Comparison of ENCODE assay signal across 23 cellular contexts in the genomic region with DNA sequence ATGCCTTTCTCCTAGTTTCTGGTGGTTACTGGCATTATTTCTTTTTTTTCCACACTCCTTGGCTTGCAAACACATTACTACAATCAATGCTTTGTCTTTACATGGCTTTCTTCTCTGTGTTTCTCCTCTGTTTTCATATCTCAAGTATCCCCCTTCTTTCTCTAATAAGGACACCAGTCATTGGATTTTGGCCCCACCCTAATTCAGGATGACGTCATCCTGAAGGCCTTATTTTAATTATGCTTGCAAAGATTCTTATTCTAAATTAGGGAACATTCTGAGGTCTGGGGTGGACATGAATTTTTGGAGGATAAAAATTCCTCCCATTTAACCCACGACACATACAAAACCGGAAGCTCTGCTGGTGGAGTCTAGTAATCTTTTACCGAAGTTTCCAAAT.
DNase-seq lines count a peak whose midpoint lies in the region; ATAC-seq, FAIRE-seq and TF ChIP-seq lines count a peak whose summit lies in the region.
"Had no signal": no experiment of that assay in that cellular context is flagged by ENCODE, and none has a peak within 500 bp of the region (broad histone marks: within the 10 kb centered on the region; RNA-seq: fewer than 3 reads in every experiment).

No MANE protein-coding gene starts in this region.

- H4K20me1 ChIP-seq in HepG2 (ENCODE audit: insufficient read depth, low read length) (no peaks in the 10 kb centered on the region), K562 (replicated peaks; ENCODE audit: control insufficient read depth, insufficient read depth, low read length) (no peaks in the 10 kb centered on the region), hepatocyte (ENCODE audit: insufficient read depth, poor library complexity, severe bottlenecking) (no peaks in the 10 kb centered on the region)
- H4K20me1 ChIP-seq: BLaER1 treated with 17β-estradiol and CSF1 and Interleukin-3, amounts not matched to agents 10 nM and 100 nM had no signal

- POLR2A ChIA-PET in HepG2 (lab: Yijun Ruan, JAX) (no interaction called here), K562 (lab: Yijun Ruan, JAX) (no interaction called here)

- H3K9me3 ChIP-seq in HepG2 (ENCODE audit: low read length): peaks cover 91% of the 10 kb centered on the region
- H3K9me3 ChIP-seq in right lobe of liver: no peaks in the 10 kb centered on the region
- no peaks in the 10 kb centered on the region for H3K9me3 ChIP-seq in K562 (replicated peaks; ENCODE audit: control insufficient read depth, insufficient read depth, low read depth, low read length)
- H3K9me3 ChIP-seq in hepatocyte (ENCODE audit: low read depth): no peaks in the 10 kb centered on the region
- H3K9me3 ChIP-seq: BLaER1 treated with 17β-estradiol and CSF1 and Interleukin-3, amounts not matched to agents 10 nM and 100 nM had no signal

- TF ChIP-seq EP300 in HepG2 (IDR thresholded peaks at IDR 0.05; ENCODE audit: low read depth in 2 of 2, low read length in 2 of 2) (no peak), HepG2 (CRISPR knock-in tag; IDR thresholded peaks at IDR 0.05; ENCODE audit: borderline replicate concordance) (no peak), K562 (IDR thresholded peaks at IDR 0.05; ENCODE audit: low read length) (no peak)

- in situ Hi-C loops in HepG2 (cut with HindIII; ENCODE audit: extremely low pct_ligation_motif_present, low pct_unique_long_range_greater_than_20kb): no loop called here
- in situ Hi-C loops in SK-MEL-5 (cut with HindIII; ENCODE audit: low pct_unique_long_range_greater_than_20kb, low sequenced_read_pairs): no loop called here
- in situ Hi-C loops in K562 (cut with MboI): no loop called here

- BruUV-seq in HepG2 (replicated peaks; lab: Mats Ljungman, UMichigan) (no TSS peak), K562 (replicated peaks; lab: Mats Ljungman, UMichigan) (no TSS peak)

- no peaks in the 10 kb centered on the region for H3K9me1 ChIP-seq in K562 (ENCODE audit: control insufficient read depth, insufficient read depth, low read length)

- H3K79me2 ChIP-seq in HepG2 (ENCODE audit: insufficient read depth, low read length): no peaks in the 10 kb centered on the region
- H3K79me2 ChIP-seq in K562 (ENCODE audit: control insufficient read depth, insufficient read depth, low read length): no peaks in the 10 kb centered on the region
- H3K79me2 ChIP-seq in hepatocyte: no peaks in the 10 kb centered on the region

- intact Hi-C loops in HepG2 (cut with micrococcal nuclease; ENCODE audit: unreplicated experiment) (no loop called here), right lobe of liver (cut with DNase I) (no loop called here), K562 (cut with micrococcal nuclease) (no loop called here)

- WGBS in HepG2 (ENCODE audit: low lambda C conversion rate): 18% methylated on average over 4 of the region's 4 CpGs
- WGBS in right lobe of liver (ENCODE audit: insufficient coverage, low coverage, low lambda C conversion rate, missing lambda C conversion rate): 68% methylated on average over 4 of the region's 4 CpGs
- WGBS in K562 (ENCODE audit: insufficient coverage, low coverage, missing lambda C conversion rate): 1% methylated on average over 4 of the region's 4 CpGs
- WGBS in hepatocyte (ENCODE audit: low lambda C conversion rate, missing lambda C conversion rate): 93% methylated on average over 4 of the region's 4 CpGs

- CTCF ChIA-PET in HepG2 (lab: Yijun Ruan, JAX; ENCODE audit: low intra/inter-chr PET ratio, low total read pairs) (no interaction called here), K562 (lab: Yijun Ruan, JAX; ENCODE audit: low intra/inter-chr PET ratio) (no interaction called here)

- no peak overlapping the region for H3K4me2 ChIP-seq in HepG2 (ENCODE audit: low read depth, low read length)
- no peak overlapping the region for H3K4me2 ChIP-seq in K562 (ENCODE audit: insufficient read depth, low read length)
- no peak overlapping the region for H3K4me2 ChIP-seq in hepatocyte
- H3K4me2 ChIP-seq: BLaER1 treated with 17β-estradiol and CSF1 and Interleukin-3, amounts not matched to agents 10 nM and 100 nM had no signal

- H3K4me3 ChIP-seq in HepG2 (replicated peaks in 1 of 3; ENCODE audit: insufficient read depth in 1 of 3, low read depth in 2 of 3, low read length in 3 of 3) (no peak overlapping the region), right lobe of liver (no peak overlapping the region), K562 (no peak overlapping the region), hepatocyte (no peak overlapping the region)
- H3K4me3 ChIP-seq: BLaER1 treated with 17β-estradiol and CSF1 and Interleukin-3, amounts not matched to agents 10 nM and 100 nM had no signal

- TF ChIP-seq RAD21 in HepG2 (CRISPR knock-in tag; IDR thresholded peaks at IDR 0.05) (no peak), K562 (CRISPR knock-in tag; conservative IDR thresholded peaks at IDR 0.05 in 1 of 2, IDR thresholded peaks at IDR 0.05 in 1 of 2) (no peak)

- TF ChIP-seq POLR2A in HepG2 (IDR thresholded peaks at IDR 0.05; ENCODE audit: insufficient read depth in 1 of 2, low read depth in 2 of 2, low read length in 2 of 2): no peak
- TF ChIP-seq POLR2A in right lobe of liver (IDR thresholded peaks at IDR 0.05): no peak
- no peak for TF ChIP-seq POLR2A in K562 (conservative IDR thresholded peaks at IDR 0.05)

- no peaks in the 10 kb centered on the region for H3K9me2 ChIP-seq in hepatocyte (replicated peaks; ENCODE audit: insufficient read depth)

- H3K36me3 ChIP-seq in HepG2 (replicated peaks in 1 of 2; ENCODE audit: control insufficient read depth in 1 of 2, insufficient read depth in 2 of 2, low read length in 2 of 2) (no peaks in the 10 kb centered on the region), right lobe of liver (no peaks in the 10 kb centered on the region), K562 (ENCODE audit: control insufficient read depth, insufficient read depth, low read length) (no peaks in the 10 kb centered on the region), hepatocyte (replicated peaks; ENCODE audit: insufficient read depth, low read depth) (no peaks in the 10 kb centered on the region)
- H3K36me3 ChIP-seq: BLaER1 treated with 17β-estradiol and CSF1 and Interleukin-3, amounts not matched to agents 10 nM and 100 nM had no signal

- H3K27me3 ChIP-seq in HepG2 (ENCODE audit: control insufficient read depth in 1 of 2, insufficient read depth in 2 of 2, low read length in 2 of 2) (no peaks in the 10 kb centered on the region; a peak in 1 of 5 replicates), right lobe of liver (no peaks in the 10 kb centered on the region), K562 (ENCODE audit: control insufficient read depth in 2 of 2, insufficient read depth in 2 of 2, low read length in 2 of 2) (no peaks in the 10 kb centered on the region), hepatocyte (no peaks in the 10 kb centered on the region)
- H3K27me3 ChIP-seq: BLaER1 treated with 17β-estradiol and CSF1 and Interleukin-3, amounts not matched to agents 10 nM and 100 nM had no signal

- H3K27ac ChIP-seq in HepG2 (ENCODE audit: extremely low read length, insufficient read depth, low read length): no peak overlapping the region
- no peak overlapping the region for H3K27ac ChIP-seq in right lobe of liver
- no peak overlapping the region for H3K27ac ChIP-seq in K562 (ENCODE audit: extremely low read depth, low read depth, low read length)
- H3K27ac ChIP-seq in hepatocyte: no peak overlapping the region
- H3K27ac ChIP-seq: 22Rv1; BLaER1 treated with 17β-estradiol and CSF1 and Interleukin-3, amounts not matched to agents 10 nM and 100 nM; C4-2B had no signal

- H3K4me1 ChIP-seq in HepG2 (ENCODE audit: insufficient read depth, low read length) (no peaks in the 10 kb centered on the region), right lobe of liver (no peaks in the 10 kb centered on the region), K562 (replicated peaks in 1 of 2; ENCODE audit: control insufficient read depth in 2 of 2, insufficient read depth in 2 of 2, low read length in 2 of 2) (no peaks in the 10 kb centered on the region), hepatocyte (ENCODE audit: insufficient read depth) (no peaks in the 10 kb centered on the region)
- H3K4me1 ChIP-seq: BLaER1 treated with 17β-estradiol and CSF1 and Interleukin-3, amounts not matched to agents 10 nM and 100 nM; Caco-2 had no signal

- no peak for ATAC-seq in HepG2
- ATAC-seq in right lobe of liver: no peak
- ATAC-seq in K562: no peak
- ATAC-seq in left lobe of liver: no peak
- ATAC-seq in GM18519 (IDR thresholded peaks at IDR 0.05; ENCODE audit: low FRiP score, unreplicated experiment): no peak
- ATAC-seq: CD8-positive, alpha-beta T cell had no signal

- no peak for DNase-seq in HepG2 (ENCODE audit: low spot score)
- DNase-seq in right lobe of liver: no peak
- DNase-seq in SK-MEL-5 (ENCODE audit: low read depth, low spot score): peak; percentile 6
- DNase-seq in K562 (ENCODE audit: extremely low read depth in 1 of 4, low spot score in 3 of 4): no peak
- no peak for DNase-seq in left lobe of liver (ENCODE audit: low spot score)
- DNase-seq in hepatocyte (ENCODE audit: low spot score): no peak
- DNase-seq: AML-193; Caco-2; Calu3; CD4-positive, alpha-beta T cell; CD8-positive, alpha-beta T cell; DMS79 treated with DMSO at 0.1 percent for 48 hours; GF-D8 had no signal

- FAIRE-seq in HepG2 (lab: Jason Lieb, UNC): no peak
- no peak for FAIRE-seq in K562 (lab: Jason Lieb, UNC)
- FAIRE-seq: A204.1, D721Med, G401.6, GM12892, GM18507, GM19239 had no signal

- H3K9ac ChIP-seq in HepG2 (ENCODE audit: insufficient read depth, low read depth, low read length) (no peak overlapping the region), K562 (ENCODE audit: insufficient read depth in 1 of 2, low read depth in 2 of 2, low read length in 2 of 2) (no peak overlapping the region)
- H3K9ac ChIP-seq: BLaER1 treated with 17β-estradiol and CSF1 and Interleukin-3, amounts not matched to agents 10 nM and 100 nM had no signal

- TF ChIP-seq CTCF in HepG2 (CRISPR knock-in tag; IDR thresholded peaks at IDR 0.05) (no peak), right lobe of liver (IDR thresholded peaks at IDR 0.05) (no peak), K562 (IDR thresholded peaks at IDR 0.05 in 2 of 3, conservative IDR thresholded peaks at IDR 0.05 in 1 of 3; ENCODE audit: insufficient read depth in 2 of 3, low read depth in 1 of 3, low read length in 3 of 3) (no peak), hepatocyte (IDR thresholded peaks at IDR 0.05; ENCODE audit: poor library complexity) (no peak)

- no peak overlapping the region for H2AFZ ChIP-seq in HepG2 (ENCODE audit: low read length)
- no peak overlapping the region for H2AFZ ChIP-seq in K562 (ENCODE audit: low read depth, low read length)
- no peak overlapping the region for H2AFZ ChIP-seq in hepatocyte

TF ChIP-seq in HepG2, 621 proteins besides CTCF, POLR2A, EP300 and RAD21 (continues in another document):
- TF ChIP-seq ATF7 (IDR thresholded peaks at IDR 0.05) (peak; percentile 99), ATF7 (CRISPR knock-in tag; IDR thresholded peaks at IDR 0.05) (no peak)

TF ChIP-seq in K562, 482 proteins besides CTCF, POLR2A, EP300 and RAD21 (continues in another document):
- TF ChIP-seq SMARCA4 (IDR thresholded peaks at IDR 0.05) (no peak), SAP30 (IDR thresholded peaks at IDR 0.05; ENCODE audit: borderline replicate concordance, insufficient read depth, low read depth, low read length, poor library complexity, severe bottlenecking) (no peak), SMARCA5 (IDR thresholded peaks at IDR 0.05) (no peak)

Comparison
In these comparisons a context has a peak if more than half of its experiments do, and no peak if none do; other contexts are left out.
1. Of the 241 proteins assayed by ChIP-seq in both HepG2 and K562: peak only in HepG2: none; only in K562: JUND; in both: none; in neither: 237; mixed calls (peak in some experiments, not most) for 3.